In the genomic region with DNA sequence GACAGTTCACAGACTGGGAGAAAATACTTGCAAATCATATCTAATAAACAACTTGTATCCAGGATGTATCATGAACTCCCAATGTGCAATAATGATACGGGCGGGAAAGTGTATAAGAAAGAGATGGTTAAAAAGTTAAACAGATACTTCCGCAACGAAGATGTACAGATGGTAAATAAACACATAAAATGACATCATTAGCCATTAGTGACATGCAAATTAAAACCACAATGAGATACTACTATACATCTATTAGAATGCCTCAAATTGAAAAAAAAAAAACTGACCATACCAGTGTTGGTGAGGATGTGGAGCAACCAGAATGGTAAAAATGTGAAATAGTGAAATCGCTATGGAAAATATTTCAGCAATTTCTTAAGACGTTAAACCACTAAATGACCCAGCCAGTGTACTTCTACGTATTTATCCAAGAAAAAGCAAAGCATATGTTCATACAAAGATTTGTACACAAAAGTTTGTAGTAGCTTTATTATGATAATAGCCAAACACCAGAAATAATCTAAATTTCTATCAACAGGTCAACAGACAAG, we compare ENCODE assay signal across 27 cellular contexts.
"Had no signal": no experiment of that assay in that cellular context is flagged by ENCODE, and none has a peak within 500 bp of the region (broad histone marks: within the 10 kb centered on the region; RNA-seq: fewer than 3 reads in every experiment).

No MANE protein-coding gene starts in this region.

- FAIRE-seq: colon, endometrium, frontal cortex, islet of Langerhans, keratinocyte had no signal

- H3K9me3 ChIP-seq: esophagus squamous epithelium, gastroesophageal sphincter, heart left ventricle, left lung, lower lobe of right lung, mucosa of descending colon had no signal

- H3K36me3 ChIP-seq: esophagus squamous epithelium, gastroesophageal sphincter, heart left ventricle, left lung, lower lobe of right lung had no signal

- ATAC-seq: effector memory CD8-positive, alpha-beta T cell; esophagus mucosa; foreskin keratinocyte; gastroesophageal sphincter; heart left ventricle; left cardiac atrium; left lung; left ventricle myocardium superior; lower lobe of right lung; mucosa of descending colon; naive thymus-derived CD8-positive, alpha-beta T cell had no signal

- H3K4me3 ChIP-seq: coronary artery, esophagus squamous epithelium, gastroesophageal sphincter, heart left ventricle, hepatocyte, left lung, lower lobe of right lung, mucosa of descending colon had no signal

- H3K27ac ChIP-seq: coronary artery, epithelial cell of prostate, esophagus squamous epithelium, foreskin keratinocyte, gastroesophageal sphincter, heart left ventricle, hepatocyte, left lung, lower lobe of right lung had no signal

- DNase-seq: effector CD8-positive, alpha-beta T cell; effector memory CD8-positive, alpha-beta T cell; endodermal cell; erythroblast; esophagus squamous epithelium; foreskin keratinocyte; heart left ventricle; hypothalamus; immature natural killer cell; left cardiac atrium; left lung; left ventricle myocardium superior; lower lobe of right lung; mesenchymal stem cell; mucosa of descending colon; naive B cell; naive thymus-derived CD8-positive, alpha-beta T cell had no signal

- H3K4me1 ChIP-seq: left lung, lower lobe of right lung had no signal
